Comparison of ENCODE assay signal across 1 cellular context in genomic region chr2:205089958-205090357, GRCh38.
TF ChIP-seq lines count a peak whose summit lies in the region.

No MANE protein-coding gene starts in this region.

TF ChIP-seq in K562, 482 proteins besides CTCF, POLR2A, EP300 and RAD21 (continued from another document and continues in another):
- TF ChIP-seq CHD7 (IDR thresholded peaks at IDR 0.05; ENCODE audit: low read depth, low read length) (no peak), STAT5B (CRISPR knock-in tag; IDR thresholded peaks at IDR 0.05) (no peak), CUX1 (CRISPR knock-in tag; IDR thresholded peaks at IDR 0.05) (no peak), DACH1 (IDR thresholded peaks at IDR 0.05; ENCODE audit: partially characterized antibody) (peak; percentile 27), RBM15 (IDR thresholded peaks at IDR 0.05; ENCODE audit: insufficient read depth, low read length) (no peak), DLX4 (CRISPR knock-in tag; IDR thresholded peaks at IDR 0.05) (no peak), ZNF586 (CRISPR knock-in tag; conservative IDR thresholded peaks at IDR 0.05) (no peak), ID3 (CRISPR knock-in tag; IDR thresholded peaks at IDR 0.05) (no peak), ID3 (tag; IDR thresholded peaks at IDR 0.05) (no peak), RFX1 (IDR thresholded peaks at IDR 0.05) (no peak), ETV1 (tag; conservative IDR thresholded peaks at IDR 0.05; ENCODE audit: low read depth) (peak; percentile 91), NRF1 (conservative IDR thresholded peaks at IDR 0.05 in 1 of 2, IDR thresholded peaks at IDR 0.05 in 1 of 2) (no peak), CCNT2 (IDR thresholded peaks at IDR 0.05; ENCODE audit: borderline replicate concordance, extremely low read depth, insufficient read length, low read depth, low read length) (peak; percentile 43), ZKSCAN8 (CRISPR knock-in tag; IDR thresholded peaks at IDR 0.05) (no peak), ZNF780A (CRISPR knock-in tag; IDR thresholded peaks at IDR 0.05) (no peak), MGA (IDR thresholded peaks at IDR 0.05) (peak; percentile 79), ZNF785 (CRISPR knock-in tag; IDR thresholded peaks at IDR 0.05) (no peak), ZNF384 (IDR thresholded peaks at IDR 0.05; ENCODE audit: low read depth, low read length) (no peak), CEBPG (CRISPR knock-in tag; IDR thresholded peaks at IDR 0.05) (no peak), CEBPG (tag; conservative IDR thresholded peaks at IDR 0.05 in 1 of 2, IDR thresholded peaks at IDR 0.05 in 1 of 2) (peak; percentile 18 to 51; a peak in 2 of 4 replicates), ZNF507 (tag; conservative IDR thresholded peaks at IDR 0.05) (no peak), TAF15 (IDR thresholded peaks at IDR 0.05; ENCODE audit: low read depth, low read length) (no peak), SRSF3 (IDR thresholded peaks at IDR 0.05; ENCODE audit: insufficient read depth, low read length) (no peak), TARDBP (IDR thresholded peaks at IDR 0.05) (no peak), THRAP3 (IDR thresholded peaks at IDR 0.05; ENCODE audit: borderline replicate concordance) (no peak), RBBP5 (IDR thresholded peaks at IDR 0.05; ENCODE audit: borderline replicate concordance, insufficient read depth, low read length, poor library complexity, severe bottlenecking) (no peak)
